ENCODE assay signal across 7 cellular contexts in the genomic region with DNA sequence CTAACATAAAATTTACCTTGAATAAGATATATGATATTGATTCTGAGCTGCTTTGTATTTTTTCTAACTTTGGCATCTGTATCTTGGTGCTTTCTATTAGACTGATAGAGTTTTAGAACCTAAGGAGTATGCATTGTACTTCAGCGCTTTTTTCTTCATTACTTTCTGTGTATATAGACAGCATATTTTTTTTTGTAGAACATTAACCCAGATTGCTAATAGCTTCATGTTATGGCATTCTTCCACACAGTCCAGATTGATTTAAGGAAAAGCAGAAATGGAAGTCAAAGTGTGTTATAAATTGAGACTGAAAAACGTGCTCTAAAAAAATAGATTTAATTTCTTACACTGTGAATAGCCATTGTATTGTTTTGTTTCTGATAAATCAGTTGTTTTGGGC. TPM values are rescaled to one million over a fixed set of nuclear protein-coding genes. Genes with fewer than 3 reads are reported as not detected.
A peak's percentile ranks its signal among the peaks of the same experiment; 100 is the strongest.
DNase-seq lines count a peak whose midpoint lies in the region; ATAC-seq, FAIRE-seq and TF ChIP-seq lines count a peak whose summit lies in the region.
"Not testable (repeated sequence)": the region's sequence is repeated elsewhere in the genome, so short reads cannot be mapped to it uniquely, and the experiment has no call there.

No MANE protein-coding gene starts in this region.

- not testable (repeated sequence) for H3K4ac ChIP-seq in H1 (replicated peaks; ENCODE audit: insufficient read length, low read depth, low read length)

- H3K79me2 ChIP-seq in astrocyte (ENCODE audit: insufficient read depth, low read length) (peaks cover 95% of the 10 kb centered on the region), H1 (ENCODE audit: control insufficient read depth in 1 of 2, insufficient read depth in 2 of 2, low read length in 2 of 2) (peaks cover 0 to 46% of the 10 kb centered on the region in 2 experiments; a peak in 2 of 4 replicates)

- CTCF ChIA-PET in A549 (lab: Yijun Ruan, JAX) = not testable (repeated sequence)
- CTCF ChIA-PET in H1 (lab: Charles Lee; ENCODE audit: partially characterized antibody) = interaction anchor here (0.6 kb wide), 1 partner anchor 62 kb away, joined by 3 read pairs; no protein-coding TSS in a partner anchor

- H2BK120ac ChIP-seq in H1 (replicated peaks; ENCODE audit: low read depth, low read length) = not testable (repeated sequence)

- H3K27ac Mint-ChIP-seq in astrocyte (ENCODE audit: unreplicated experiment) = not testable (repeated sequence)

- H3K18ac ChIP-seq in H1 (ENCODE audit: extremely low read depth, low read length) = not testable (repeated sequence)

- not testable (repeated sequence) for TF ChIP-seq EP300 in A549 (IDR thresholded peaks at IDR 0.05); H1 (IDR thresholded peaks at IDR 0.05; ENCODE audit: borderline replicate concordance in 1 of 2, low read depth in 2 of 2, low read length in 2 of 2)

- FAIRE-seq in A549 (lab: Jason Lieb, UNC) (peak; percentile 54), GM18507 (lab: Jason Lieb, UNC) (peak; percentile 38), astrocyte (lab: Jason Lieb, UNC) (peak; percentile 76), H1 (lab: Jason Lieb, UNC) (peak; percentile 32), islet of Langerhans (lab: Jason Lieb, UNC) (peak; percentile 82)

- TF ChIP-seq POLR2A in A549 (IDR thresholded peaks at IDR 0.05; ENCODE audit: low read length); H1 (IDR thresholded peaks at IDR 0.05; ENCODE audit: control extremely low read depth in 1 of 2, low read depth in 2 of 2, low read length in 2 of 2): not testable (repeated sequence)

- H3K9me3 Mint-ChIP-seq in astrocyte (ENCODE audit: unreplicated experiment) = not testable (repeated sequence)

- not testable (repeated sequence) for TF ChIP-seq CTCF in A549 (IDR thresholded peaks at IDR 0.05); astrocyte (IDR thresholded peaks at IDR 0.05; ENCODE audit: insufficient read depth, low read depth, low read length); H1 (IDR thresholded peaks at IDR 0.05; ENCODE audit: control extremely low read depth in 1 of 3, insufficient read depth in 1 of 3, low read depth in 1 of 3, low read length in 3 of 3)

- not testable (repeated sequence) for H3K4me3 ChIP-seq in A549; astrocyte (ENCODE audit: insufficient read depth, low read depth, low read length); H1 (ENCODE audit: extremely low read depth in 1 of 4, insufficient read depth in 2 of 4, low read depth in 3 of 4, low read length in 4 of 4)

- H4K8ac ChIP-seq in H1 (ENCODE audit: extremely low read depth, insufficient read depth, low read length) = not testable (repeated sequence)

- H4K20me1 ChIP-seq in astrocyte (ENCODE audit: insufficient read depth, low read length) = peaks cover 65% of the 10 kb centered on the region
- not testable (repeated sequence) for H4K20me1 ChIP-seq in H1 (replicated peaks in 1 of 2; ENCODE audit: control insufficient read depth in 1 of 2, insufficient read depth in 2 of 2, low read length in 2 of 2)

- H2BK12ac ChIP-seq in H1 (ENCODE audit: low read depth, low read length) = not testable (repeated sequence)

- not testable (repeated sequence) for H3K36me3 Mint-ChIP-seq in astrocyte (ENCODE audit: low read depth, unreplicated experiment)

- H3K79me1 ChIP-seq in H1 (ENCODE audit: low read depth, low read length) = not testable (repeated sequence)

- not testable (repeated sequence) for H3K23ac ChIP-seq in H1 (ENCODE audit: insufficient read length)

- H3K4me1 Mint-ChIP-seq in astrocyte (ENCODE audit: low read depth, unreplicated experiment) = not testable (repeated sequence)

- H2BK20ac ChIP-seq in H1 (ENCODE audit: low read length) = not testable (repeated sequence)

- not testable (repeated sequence) for ATAC-seq in A549
- ATAC-seq in left lobe of liver = peak; percentile 70

- not testable (repeated sequence) for H3K27me3 Mint-ChIP-seq in astrocyte (ENCODE audit: low read depth, unreplicated experiment)

- not testable (repeated sequence) for H4K5ac ChIP-seq in H1 (ENCODE audit: insufficient read length, low read depth, low read length)

- not testable (repeated sequence) for H3K56ac ChIP-seq in H1 (replicated peaks; ENCODE audit: insufficient read length, low read depth, low read length)

- not testable (repeated sequence) for H2AK5ac ChIP-seq in H1 (ENCODE audit: low read depth, low read length)

- H3K4me3 Mint-ChIP-seq in astrocyte (ENCODE audit: unreplicated experiment) = not testable (repeated sequence)

- not testable (repeated sequence) for H2AFZ ChIP-seq in astrocyte (ENCODE audit: low read depth, low read length); H1 (ENCODE audit: low read length)

- H3K4me2 ChIP-seq in A549; astrocyte (ENCODE audit: low read length); H1 (ENCODE audit: insufficient read depth in 1 of 2, low read depth in 2 of 2, low read length in 2 of 2): not testable (repeated sequence)

- not testable (repeated sequence) for H2BK5ac ChIP-seq in H1 (ENCODE audit: low read depth, low read length)

- H3K27me3 ChIP-seq in astrocyte (ENCODE audit: insufficient read depth, low read length); H1 (replicated peaks in 1 of 4; ENCODE audit: control insufficient read depth in 3 of 4, extremely low read depth in 1 of 4, insufficient read depth in 3 of 4, low read length in 3 of 4): not testable (repeated sequence)

- H2BK15ac ChIP-seq in H1 (ENCODE audit: low read length) = not testable (repeated sequence)

- not testable (repeated sequence) for H3K9ac ChIP-seq in astrocyte (ENCODE audit: low read length); H1 (replicated peaks in 1 of 4; ENCODE audit: extremely low read depth in 1 of 4, low read depth in 3 of 4, low read length in 3 of 4)

- TF ChIP-seq RAD21 in A549 (conservative IDR thresholded peaks at IDR 0.05 in 1 of 2, IDR thresholded peaks at IDR 0.05 in 1 of 2); H1 (IDR thresholded peaks at IDR 0.05 in 1 of 2, conservative IDR thresholded peaks at IDR 0.05 in 1 of 2; ENCODE audit: low read depth in 2 of 2, low read length in 2 of 2): not testable (repeated sequence)

- H3K9me3 ChIP-seq in A549; astrocyte (ENCODE audit: insufficient read depth, low read depth, low read length); H1 (ENCODE audit: insufficient read depth in 2 of 2, low read depth in 1 of 2, low read length in 1 of 2): not testable (repeated sequence)

- POLR2A ChIA-PET in A549 (lab: Yijun Ruan, JAX); H1 (lab: Charles Lee; ENCODE audit: partially characterized antibody): not testable (repeated sequence)

- H3K36me3 ChIP-seq in astrocyte (ENCODE audit: insufficient read depth, low read length); H1 (ENCODE audit: control insufficient read depth in 2 of 4, insufficient read depth in 4 of 4, low read length in 3 of 4): not testable (repeated sequence)

- not testable (repeated sequence) for H4K91ac ChIP-seq in H1 (replicated peaks; ENCODE audit: insufficient read length, low read length)

- not testable (repeated sequence) for DNase-seq in A549 (ENCODE audit: low read depth in 1 of 2, low spot score in 1 of 2); GM18507 (ENCODE audit: extremely low spot score, insufficient read length, low read depth); astrocyte (ENCODE audit: low read depth); H1 (ENCODE audit: low read depth in 1 of 2, low spot score in 2 of 2); left lobe of liver (ENCODE audit: low spot score)
- DNase-seq in renal cortical epithelial cell (ENCODE audit: low read depth) = peak; percentile 37

- 67% methylated on average over 2 of the region's 2 CpGs for WGBS in A549 (ENCODE audit: missing lambda C conversion rate)
- WGBS in H1 (ENCODE audit: extremely low coverage in 1 of 2, insufficient coverage in 1 of 2, insufficient read length in 1 of 2, insufficient replicate concordance in 2 of 2, low coverage in 1 of 2, low lambda C conversion rate in 2 of 2, missing lambda C conversion rate in 1 of 2), 2 experiments = 78% methylated on average over 2 of the region's 2 CpGs; no CpG with 5 or more reads in 1 of the 2 experiments

- not testable (repeated sequence) for H3K14ac ChIP-seq in H1 (ENCODE audit: insufficient read length)

- not testable (repeated sequence) for H3K4me1 ChIP-seq in A549; astrocyte (ENCODE audit: insufficient read depth, low read length); H1 (replicated peaks in 1 of 4; ENCODE audit: control insufficient read depth in 3 of 4, insufficient read depth in 4 of 4, low read length in 3 of 4)

- H3K27ac ChIP-seq in A549; astrocyte (ENCODE audit: low read depth, low read length); H1 (ENCODE audit: low read depth, low read length): not testable (repeated sequence)

- not testable (repeated sequence) for H3K23me2 ChIP-seq in H1 (ENCODE audit: low read depth, low read length)

RNA-seq across cellular contexts. Expression of a gene that starts 15.8 kb away (rescaled TPM):
- polyA plus RNA-seq in A549 (2011; rRNA removed) = 23.0 and 32.3 TPM in 2 replicates
- 3.4 and 3.6 TPM in 2 replicates for polyA plus RNA-seq in A549 (2012; cell fraction: cytosol; rRNA removed)
- polyA plus RNA-seq in A549 (2012; cell fraction: nucleus; rRNA removed) = 7.7 and 11.0 TPM in 2 replicates
- 11.7 to 12.8 TPM (median 11.7 TPM) in 3 replicates for polyA plus RNA-seq in A549 (2017; fragmentation: RNase III; extraction: RNeasy Plus Mini Kit Qiagen cat#74134 plus additional on column Dnase treatment)
- polyA minus RNA-seq in A549 (2011; rRNA and poly(A)+ RNA removed) = 17.8 and 19.5 TPM in 2 replicates
- total RNA-seq in astrocyte = 51.6 and 55.6 TPM in 2 replicates
- total RNA-seq in H1 (2021; fragmentation: NEBNext Ultra II Directional; extraction: Animal tissue kit (Norgen Biotek cat#: 25700)) = 25.2 and 26.3 TPM in 2 replicates
- polyA plus RNA-seq in H1 (2011; rRNA removed) = 2.9 and 6.2 TPM in 2 replicates
- polyA plus RNA-seq in H1 (2011; cell fraction: cytosol; rRNA removed) = 7.1 TPM
- 8.0 TPM for polyA plus RNA-seq in H1 (2011; cell fraction: nucleus; rRNA removed)
- 12.4 to 24.2 TPM (median 14.1 TPM) in 4 replicates for polyA plus RNA-seq in H1 (2012, experiment 1 of 2)
- polyA plus RNA-seq in H1 (2012, experiment 2 of 2) = 1.0 TPM
- 17.6 TPM for polyA plus RNA-seq in H1 (2013, experiment 1 of 2)
- 14.5 TPM for polyA plus RNA-seq in H1 (2013, experiment 2 of 2)
- 15.3 and 16.9 TPM in 2 replicates for polyA minus RNA-seq in H1 (2011; rRNA and poly(A)+ RNA removed)
- polyA minus RNA-seq in H1 (2011; cell fraction: cytosol; rRNA and poly(A)+ RNA removed) = 18.3 TPM
- 41.2 TPM for polyA minus RNA-seq in H1 (2011; cell fraction: nucleus; rRNA and poly(A)+ RNA removed)
- total RNA-seq in left lobe of liver = 43.9 TPM
- total RNA-seq in renal cortical epithelial cell = 30.9 and 83.9 TPM in 2 replicates
